Comparison of ENCODE assay signal across 11 cellular contexts in the genomic region with DNA sequence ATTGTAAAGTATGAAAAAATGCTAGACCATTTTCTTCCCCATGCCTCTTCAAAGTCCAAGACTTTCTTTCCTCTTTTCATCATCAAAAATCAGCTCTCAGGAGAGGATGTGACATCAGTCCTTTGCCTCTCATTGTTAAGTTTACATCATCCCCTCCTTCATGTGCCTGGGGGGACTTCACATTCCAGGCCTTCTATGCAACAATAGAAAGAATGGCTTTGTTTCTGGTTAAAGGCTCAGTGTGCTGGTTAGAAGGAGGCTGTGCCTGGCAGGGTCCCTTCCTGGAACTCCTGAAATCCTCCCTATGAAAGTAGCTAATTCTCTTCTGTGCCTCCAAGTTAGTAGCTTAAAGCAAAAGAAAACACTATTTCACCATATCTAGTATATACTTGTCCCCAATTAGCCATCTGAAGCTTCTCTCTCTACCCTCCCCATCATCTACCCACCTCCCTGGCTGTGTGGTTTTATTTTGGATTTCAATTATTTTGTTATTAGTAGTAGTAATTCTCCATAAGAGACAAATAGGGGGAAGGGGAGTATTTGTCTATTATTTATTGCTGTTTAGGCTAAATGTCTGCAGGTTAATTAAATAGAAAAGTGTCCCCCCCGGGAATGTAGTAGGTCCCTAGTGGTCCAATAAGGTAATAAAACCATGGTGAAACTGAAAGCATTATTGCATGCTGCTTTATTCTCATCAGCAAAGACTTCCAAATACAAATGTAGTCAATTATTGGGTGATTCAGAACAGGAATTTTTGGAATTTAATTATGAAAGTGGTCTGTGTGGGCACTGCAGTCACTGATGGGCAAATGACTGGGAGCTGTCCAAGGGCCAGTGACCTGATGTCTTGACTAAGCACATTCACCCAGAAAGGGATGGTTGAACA.
DNase-seq lines count a peak whose midpoint lies in the region; ATAC-seq, FAIRE-seq and TF ChIP-seq lines count a peak whose summit lies in the region.
"Had no signal": no experiment of that assay in that cellular context is flagged by ENCODE, and none has a peak within 500 bp of the region (broad histone marks: within the 10 kb centered on the region; RNA-seq: fewer than 3 reads in every experiment).

No MANE protein-coding gene starts in this region.

- H4K20me1 ChIP-seq in GM23248 (ENCODE audit: insufficient read depth) = no peaks in the 10 kb centered on the region

- H3K4me1 ChIP-seq in GM23248 (ENCODE audit: insufficient read depth) = peaks cover 32% of the 10 kb centered on the region

- in situ Hi-C loops in GM23248 (cut with MboI) = no loop called here

- FAIRE-seq in GM12892 (lab: Jason Lieb, UNC) = no peak

- peak; percentile 48 for ATAC-seq in SK-N-SH treated with all-trans-retinoic acid at 6 μM for 48 hours
- no peak for ATAC-seq in HG03159 (IDR thresholded peaks at IDR 0.05; ENCODE audit: unreplicated experiment)

- TF ChIP-seq POLR2A in GM12892 (IDR thresholded peaks at IDR 0.05; ENCODE audit: low read depth, low read length) = no peak

- no peak overlapping the region for H3K9ac ChIP-seq in GM23248

- peak overlapping the region; percentile 61 for H2AFZ ChIP-seq in GM23248

- H3K27me3 ChIP-seq in GM23248 (replicated peaks; ENCODE audit: insufficient read depth) = no peaks in the 10 kb centered on the region

- no peaks in the 10 kb centered on the region for H3K79me2 ChIP-seq in GM23248 (ENCODE audit: insufficient read depth)

- peaks cover 13% of the 10 kb centered on the region for H3F3A ChIP-seq in GM23248 (ENCODE audit: insufficient read depth)

- peak; percentile 72 for DNase-seq in GM23248
- DNase-seq in foreskin melanocyte = peak; percentile 72
- peak; percentile 73 for DNase-seq in renal cortical epithelial cell (ENCODE audit: low read depth)
- DNase-seq in GM10266 (ENCODE audit: extremely low spot score) = no peak
- DNase-seq in GM12892 (ENCODE audit: insufficient read length) = no peak
- DNase-seq in stimulated activated CD8-positive, alpha-beta memory T cell treated with anti-CD3 and anti-CD28 coated beads, Interleukin-4, amount 100 ng/mL, for 48 hours = no peak
- DNase-seq: immature natural killer cell, NCI-H526 had no signal

- H3K9me3 ChIP-seq in GM23248 (ENCODE audit: low read depth) = no peaks in the 10 kb centered on the region

- H3K36me3 ChIP-seq in GM23248 (ENCODE audit: low read depth) = no peaks in the 10 kb centered on the region

- peak overlapping the region; percentile 48 for H3K27ac ChIP-seq in GM23248
- H3K27ac ChIP-seq: VCaP had no signal

- H3K9me2 ChIP-seq in GM23248 (ENCODE audit: insufficient read depth) = no peaks in the 10 kb centered on the region

- no peak for TF ChIP-seq CTCF in GM10266 (IDR thresholded peaks at IDR 0.05; ENCODE audit: control insufficient read depth, insufficient read depth, low read depth, missing control alignments)

- WGBS in GM23248 (ENCODE audit: low coverage in 1 of 2, low lambda C conversion rate in 2 of 2, missing lambda C conversion rate in 2 of 2), 2 experiments = 0 to 10% methylated on average over 1 of the region's 1 CpG

- H3K4me2 ChIP-seq in GM23248 (ENCODE audit: unreplicated experiment) = peak overlapping the region; percentile 58

- peak overlapping the region; percentile 33; the same call in 1 of the 2 replicates for H3K4me3 ChIP-seq in GM23248

TF ChIP-seq in SK-N-SH treated with all-trans-retinoic acid at 6 μM for 48 hours, 23 proteins besides CTCF, POLR2A, EP300 and RAD21 (continues in another document):
- TF ChIP-seq ESRRG (CRISPR knock-in tag; IDR thresholded peaks at IDR 0.05) (no peak), PPARA (CRISPR knock-in tag; IDR thresholded peaks at IDR 0.05; ENCODE audit: borderline replicate concordance) (no peak), RARB (CRISPR knock-in tag; IDR thresholded peaks at IDR 0.05) (no peak), ZNF70 (CRISPR knock-in tag; IDR thresholded peaks at IDR 0.05) (no peak), SNAI2 (CRISPR knock-in tag; IDR thresholded peaks at IDR 0.05) (peak; percentile 79; the same call in 1 of the 2 replicates), CSDC2 (CRISPR knock-in tag; IDR thresholded peaks at IDR 0.05) (no peak), TCF4 (CRISPR knock-in tag; IDR thresholded peaks at IDR 0.05; ENCODE audit: borderline replicate concordance) (no peak), BACH2 (CRISPR knock-in tag; IDR thresholded peaks at IDR 0.05; ENCODE audit: borderline replicate concordance) (no peak), PATZ1 (CRISPR knock-in tag; IDR thresholded peaks at IDR 0.05; ENCODE audit: borderline replicate concordance) (peak; percentile 58; the same call in 1 of the 2 replicates), ZFP3 (CRISPR knock-in tag; IDR thresholded peaks at IDR 0.05) (no peak), GLIS3 (CRISPR knock-in tag; IDR thresholded peaks at IDR 0.05) (no peak), ISL1 (CRISPR knock-in tag; IDR thresholded peaks at IDR 0.05) (peak; percentile 65), ARNTL (CRISPR knock-in tag; IDR thresholded peaks at IDR 0.05; ENCODE audit: borderline replicate concordance, low read depth) (no peak), TOX (CRISPR knock-in tag; IDR thresholded peaks at IDR 0.05; ENCODE audit: borderline replicate concordance) (no peak), ZNF565 (CRISPR knock-in tag; conservative IDR thresholded peaks at IDR 0.05; ENCODE audit: low read depth) (no peak), TSHZ2 (CRISPR knock-in tag; IDR thresholded peaks at IDR 0.05) (no peak)
- TF ChIP-seq, protein P1, sequence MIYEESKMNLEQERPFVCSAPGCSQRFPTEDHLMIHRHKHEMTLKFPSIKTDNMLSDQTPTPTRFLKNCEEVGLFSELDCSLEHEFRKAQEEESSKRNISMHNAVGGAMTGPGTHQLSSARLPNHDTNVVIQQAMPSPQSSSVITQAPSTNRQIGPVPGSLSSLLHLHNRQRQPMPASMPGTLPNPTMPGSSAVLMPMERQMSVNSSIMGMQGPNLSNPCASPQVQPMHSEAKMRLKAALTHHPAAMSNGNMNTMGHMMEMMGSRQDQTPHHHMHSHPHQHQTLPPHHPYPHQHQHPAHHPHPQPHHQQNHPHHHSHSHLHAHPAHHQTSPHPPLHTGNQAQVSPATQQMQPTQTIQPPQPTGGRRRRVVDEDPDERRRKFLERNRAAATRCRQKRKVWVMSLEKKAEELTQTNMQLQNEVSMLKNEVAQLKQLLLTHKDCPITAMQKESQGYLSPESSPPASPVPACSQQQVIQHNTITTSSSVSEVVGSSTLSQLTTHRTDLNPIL (CRISPR knock-in tag; IDR thresholded peaks at IDR 0.05; ENCODE audit: low read depth) = no peak
- TF ChIP-seq, protein P2, sequence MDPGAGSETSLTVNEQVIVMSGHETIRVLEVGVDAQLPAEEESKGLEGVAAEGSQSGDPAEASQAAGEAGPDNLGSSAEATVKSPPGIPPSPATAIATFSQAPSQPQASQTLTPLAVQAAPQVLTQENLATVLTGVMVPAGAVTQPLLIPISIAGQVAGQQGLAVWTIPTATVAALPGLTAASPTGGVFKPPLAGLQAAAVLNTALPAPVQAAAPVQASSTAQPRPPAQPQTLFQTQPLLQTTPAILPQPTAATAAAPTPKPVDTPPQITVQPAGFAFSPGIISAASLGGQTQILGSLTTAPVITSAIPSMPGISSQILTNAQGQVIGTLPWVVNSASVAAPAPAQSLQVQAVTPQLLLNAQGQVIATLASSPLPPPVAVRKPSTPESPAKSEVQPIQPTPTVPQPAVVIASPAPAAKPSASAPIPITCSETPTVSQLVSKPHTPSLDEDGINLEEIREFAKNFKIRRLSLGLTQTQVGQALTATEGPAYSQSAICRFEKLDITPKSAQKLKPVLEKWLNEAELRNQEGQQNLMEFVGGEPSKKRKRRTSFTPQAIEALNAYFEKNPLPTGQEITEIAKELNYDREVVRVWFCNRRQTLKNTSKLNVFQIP (CRISPR knock-in tag; IDR thresholded peaks at IDR 0.05; ENCODE audit: borderline replicate concordance, low read depth) = no peak

Comparison
In these comparisons a context has a peak if more than half of its experiments do, and no peak if none do; other contexts are left out.
1. DNase-seq: peak in GM23248 (single experiment), foreskin melanocyte (single experiment) and renal cortical epithelial cell (single experiment); none in GM10266 (single experiment), GM12892 (single experiment) and stimulated activated CD8-positive, alpha-beta memory T cell treated with anti-CD3 and anti-CD28 coated beads, Interleukin-4, amount 100 ng/mL, for 48 hours (single experiment).